ENCODE assay signal across 8 cellular contexts in the genomic region with DNA sequence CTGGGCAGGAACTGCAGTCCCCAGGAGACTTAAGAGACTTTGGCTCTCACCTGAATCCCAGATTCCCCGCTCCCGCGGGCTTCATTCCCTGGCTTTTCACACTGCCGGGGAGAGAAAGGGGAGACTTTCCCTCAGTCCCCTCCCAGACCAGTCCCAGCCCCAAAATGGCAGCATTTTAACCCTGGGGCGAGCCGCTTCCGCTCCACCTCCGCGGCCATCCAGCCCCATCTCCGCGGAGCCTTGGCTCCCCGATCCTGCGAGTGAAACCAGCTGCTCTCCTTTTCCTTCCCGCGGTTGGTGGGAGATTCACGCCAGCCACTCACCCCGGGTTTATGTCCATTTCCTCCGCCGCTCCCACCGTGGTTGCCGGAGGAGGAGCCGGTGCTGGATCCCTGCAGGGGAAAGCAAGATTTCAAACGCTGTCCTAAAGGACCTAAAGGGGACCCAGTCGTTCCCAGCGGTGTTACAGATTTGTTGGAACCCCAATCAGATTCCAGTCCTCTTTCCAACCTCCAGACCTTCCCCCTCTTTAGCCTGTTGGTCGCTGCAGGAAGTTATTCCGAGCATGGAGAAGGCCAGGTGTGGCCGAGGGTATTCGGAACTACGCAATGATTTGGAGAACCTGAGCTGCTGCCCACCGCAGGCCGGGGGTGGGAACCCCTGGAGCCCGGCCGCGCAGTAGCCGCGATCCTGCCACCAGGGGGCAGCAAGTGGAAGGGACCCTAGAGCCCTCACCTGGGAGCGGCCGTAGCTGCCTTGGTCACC. TPM values are rescaled to one million over a fixed set of nuclear protein-coding genes. Genes with fewer than 3 reads are reported as not detected.
DNase-seq lines count a peak whose midpoint lies in the region; ATAC-seq and TF ChIP-seq lines count a peak whose summit lies in the region.

No MANE protein-coding gene starts in this region.

- H3K4me1 ChIP-seq in DND-41 (ENCODE audit: insufficient read depth, low read length) = no peaks in the 10 kb centered on the region
- H3K4me1 ChIP-seq in Panc1 (ENCODE audit: control insufficient read depth, insufficient read depth, low read length) = peaks cover 10% of the 10 kb centered on the region; the same call in 1 of the 2 replicates
- H3K4me1 ChIP-seq in gastroesophageal sphincter = peaks cover 0 to 15% (median 0%) of the 10 kb centered on the region in 3 donors

- POLR2A ChIA-PET in Panc1 (lab: Charles Lee) = no interaction called here

- no peak for TF ChIP-seq EP300 in gastroesophageal sphincter (IDR thresholded peaks at IDR 0.05)

- intact Hi-C loops in Panc1 (cut with micrococcal nuclease; ENCODE audit: unreplicated experiment) = no loop called here

- H3K36me3 ChIP-seq in DND-41 (ENCODE audit: insufficient read depth, low read length) (no peaks in the 10 kb centered on the region), Panc1 (ENCODE audit: control insufficient read depth, insufficient read depth, low read length) (no peaks in the 10 kb centered on the region; the same call in 1 of the 2 replicates), gastroesophageal sphincter (no peaks in the 10 kb centered on the region)

- H3K27ac ChIP-seq in DND-41 (ENCODE audit: low read length) (no peak overlapping the region), Panc1 (ENCODE audit: low read length) (0 out of 2 replicates have a peak overlapping the region, but pooled peaks have one; percentile 40), gastroesophageal sphincter (peak overlapping the region in 2 of 4 donors; percentile 31 to 49)

- peak; percentile 91 for TF ChIP-seq CTCF in DND-41 (IDR thresholded peaks at IDR 0.05; ENCODE audit: borderline replicate concordance, extremely low read depth, low read length, poor library complexity, severe bottlenecking)
- TF ChIP-seq CTCF in Panc1 (IDR thresholded peaks at IDR 0.05) = peak; percentile 99
- TF ChIP-seq CTCF in gastroesophageal sphincter (IDR thresholded peaks at IDR 0.05) = peak in 3 of 4 experiments; percentile 80 to 95 (median 82)

- H2AFZ ChIP-seq in DND-41 (ENCODE audit: low read depth, low read length) = no peak overlapping the region

- H3K4me2 ChIP-seq in DND-41 (ENCODE audit: insufficient read depth, low read length) = no peak overlapping the region

- H3K27me3 ChIP-seq in DND-41 (ENCODE audit: insufficient read depth, low read length, poor library complexity) (peaks cover 45% of the 10 kb centered on the region), Panc1 (ENCODE audit: control insufficient read depth, insufficient read depth, low read length) (peaks cover 20% of the 10 kb centered on the region), gastroesophageal sphincter (peaks cover 79% of the 10 kb centered on the region)

- H3K4me3 ChIP-seq in DND-41 (ENCODE audit: low read depth in 1 of 2, low read length in 2 of 2) = no peak overlapping the region
- H3K4me3 ChIP-seq in Panc1 (ENCODE audit: low read depth in 2 of 2, low read length in 2 of 2) = peak overlapping the region; percentile 36 to 62
- peak overlapping the region in 1 of 2 donors; percentile 46 for H3K4me3 ChIP-seq in gastroesophageal sphincter

- no peak overlapping the region for H3K9ac ChIP-seq in DND-41 (ENCODE audit: low read depth, low read length)

- BruUV-seq in Panc1 (replicated peaks; lab: Mats Ljungman, UMichigan) = no TSS peak

- ATAC-seq in DND-41 (ENCODE audit: insufficient read depth, low read depth) (peak; percentile 84), Panc1 (peak; percentile 90), gastroesophageal sphincter (peak; percentile 79), GM19463 (IDR thresholded peaks at IDR 0.05; ENCODE audit: unreplicated experiment) (no peak)

- 0% methylated on average over 1 to 14 of the region's 39 CpGs for WGBS in gastroesophageal sphincter (ENCODE audit: low coverage in 1 of 2), 2 donors

- in situ Hi-C loops in Panc1 (cut with HindIII; ENCODE audit: low pct_unique_long_range_greater_than_20kb, low sequenced_read_pairs) = no loop called here

- H3K79me2 ChIP-seq in DND-41 (ENCODE audit: insufficient read depth, low read length) = no peaks in the 10 kb centered on the region

- peak; percentile 59 for DNase-seq in DND-41
- DNase-seq in HPDE6-E6E7 (ENCODE audit: extremely low spot score) = peak; percentile 88
- peak; percentile 42 for DNase-seq in Panc1 (ENCODE audit: low read depth, low spot score)
- peak; percentile 90 for DNase-seq in activated effector memory CD4-positive, alpha-beta T cell treated with anti-CD3 and anti-CD28 coated beads, Interleukin-2, amount 50 U/mL, for 16 hours
- peak in 42 of 56 donors; percentile 4 to 76 (median 27) for DNase-seq in nucleus accumbens (lab: John Stamatoyannopoulos, UW)
- peak; percentile 73 for DNase-seq in superior temporal gyrus (ENCODE audit: extremely low spot score)

- H3K9me3 ChIP-seq in DND-41 (ENCODE audit: insufficient read depth, low read length, severe bottlenecking) = no peaks in the 10 kb centered on the region
- no peaks in the 10 kb centered on the region for H3K9me3 ChIP-seq in Panc1 (ENCODE audit: control insufficient read depth, insufficient read depth, low read depth, low read length)
- no peaks in the 10 kb centered on the region for H3K9me3 ChIP-seq in gastroesophageal sphincter

- H4K20me1 ChIP-seq in DND-41 (ENCODE audit: insufficient read depth, low read length) = no peaks in the 10 kb centered on the region; the same call in 1 of the 2 replicates

- CTCF ChIA-PET in Panc1 (lab: Charles Lee) = interaction anchor here (0.5 to 1.1 kb wide), 6 partner anchors 10 to 454 kb away, joined by 3 to 9 read pairs (median 4); no protein-coding TSS in a partner anchor

- TF ChIP-seq POLR2A in gastroesophageal sphincter (IDR thresholded peaks at IDR 0.05) = no peak

RNA-seq across cellular contexts. Expression of a gene that starts 3.4 kb away (rescaled TPM):
- total RNA-seq in Panc1 (2021; ENCODE audit: unreplicated experiment) (5.6 TPM), gastroesophageal sphincter (10 to 100 TPM in 2 of 4 donors, 1 to 10 TPM in 2; 5.6 to 20.0 (median 9.0) TPM)
- 2.1 TPM for polyA plus RNA-seq in Panc1 (2012; ENCODE audit: insufficient read length)

RNA-seq across cellular contexts. Expression of a gene that starts 18.1 kb away (rescaled TPM):
- total RNA-seq in Panc1 (2021; ENCODE audit: unreplicated experiment) (0.39 TPM), gastroesophageal sphincter (10 to 100 TPM in 1 of 4 donors, 1 to 10 TPM in 2, not detected in 1; 1.0 to 13.4 (median 1.2) TPM)
- polyA plus RNA-seq in Panc1 (2012; ENCODE audit: insufficient read length) = not detected

RNA-seq across cellular contexts. Expression of a gene that starts 19.8 kb away (rescaled TPM):
- total RNA-seq in Panc1 (2021; ENCODE audit: unreplicated experiment) (not detected), gastroesophageal sphincter (not detected)
- not detected for polyA plus RNA-seq in Panc1 (2012; ENCODE audit: insufficient read length)

RNA-seq across cellular contexts. Expression of a gene that starts 23.2 kb away (rescaled TPM):
- total RNA-seq in Panc1 (2021; ENCODE audit: unreplicated experiment) (not detected), gastroesophageal sphincter (not detected)
- polyA plus RNA-seq in Panc1 (2012; ENCODE audit: insufficient read length) = not detected

RNA-seq across cellular contexts. Expression of a gene that starts 35.4 kb away (rescaled TPM):
- total RNA-seq in Panc1 (2021; ENCODE audit: unreplicated experiment) (157 TPM), gastroesophageal sphincter (10 to 100 TPM; 60.0 to 82.6 (median 64.1) TPM)
- polyA plus RNA-seq in Panc1 (2012; ENCODE audit: insufficient read length) = 229 TPM

Comparison
In these comparisons a context has a peak if more than half of its experiments do, and no peak if none do; other contexts are left out.
1. DNase-seq: peak in every context shown above with its lines; median percentile 90 in activated effector memory CD4-positive, alpha-beta T cell treated with anti-CD3 and anti-CD28 coated beads, Interleukin-2, amount 50 U/mL, for 16 hours; 88 in HPDE6-E6E7; 73 in superior temporal gyrus; 59 in DND-41; 42 in Panc1; 27 in nucleus accumbens.
2. H3K4me3 ChIP-seq: peak in Panc1 (2 of 2); none in DND-41 (0 of 2).
3. Peak in every context shown above with its lines, with median percentiles within 50 percentile points of each other: CTCF ChIP-seq.